In genomic region chr10:2949948-2950354, GRCh38 we compare ENCODE assay signal across 8 cellular contexts.
A peak's percentile ranks its signal among the peaks of the same experiment; 100 is the strongest.
DNase-seq lines count a peak whose midpoint lies in the region; ATAC-seq, FAIRE-seq and TF ChIP-seq lines count a peak whose summit lies in the region.

No MANE protein-coding gene starts in this region.

- no peak for TF ChIP-seq POLR2A in K562 (conservative IDR thresholded peaks at IDR 0.05)

- under 1% methylated on average over 20 of the region's 20 CpGs for WGBS in K562 (ENCODE audit: insufficient coverage, low coverage, missing lambda C conversion rate)

- H3K4me1 ChIP-seq in K562 (replicated peaks in 1 of 2; ENCODE audit: control insufficient read depth in 2 of 2, insufficient read depth in 2 of 2, low read length in 2 of 2) (no peaks in the 10 kb centered on the region), mucosa of descending colon (ENCODE audit: low read depth) (no peaks in the 10 kb centered on the region)

- intact Hi-C loops in K562 (cut with micrococcal nuclease) (no loop called here), mucosa of descending colon (cut with DNase I, micrococcal nuclease) (no loop called here)
- intact Hi-C loops in activated T-helper 2 cell treated with anti-CD3 and anti-CD28 coated beads, Interferon-gamma antibody, Interleukin-2, Interleukin-4, amounts not matched to agents 10 μg/mL and 5 μg/mL and 100 μg/mL, durations not matched to agents 14 hours and 24 hours and 36 hours (cut with micrococcal nuclease): loop anchor here (5.0 to 10.0 kb wide), 2 partner anchors 145 to 158 kb away; no protein-coding TSS in a partner anchor

- H3K27ac Mint-ChIP-seq in activated T-helper 2 cell treated with anti-CD3 and anti-CD28 coated beads, Interferon-gamma antibody, Interleukin-2, Interleukin-4, amounts not matched to agents 10 μg/mL and 5 μg/mL and 100 μg/mL, durations not matched to agents 14 hours and 24 hours and 36 hours: no peak overlapping the region

- H3K27ac ChIP-seq in K562 (ENCODE audit: extremely low read depth, low read depth, low read length): no peak overlapping the region

- in situ Hi-C loops in K562 (cut with MboI): no loop called here

- H3K4me3 Mint-ChIP-seq in activated T-helper 2 cell treated with anti-CD3 and anti-CD28 coated beads, Interferon-gamma antibody, Interleukin-2, Interleukin-4, amounts not matched to agents 10 μg/mL and 5 μg/mL and 100 μg/mL, durations not matched to agents 14 hours and 24 hours and 36 hours (ENCODE audit: low read depth): no peak overlapping the region

- H3K4me3 ChIP-seq in K562 (no peak overlapping the region), mucosa of descending colon (no peak overlapping the region)

- BruUV-seq in K562 (replicated peaks; lab: Mats Ljungman, UMichigan): no TSS peak

- H3K4me1 Mint-ChIP-seq in activated T-helper 2 cell treated with anti-CD3 and anti-CD28 coated beads, Interferon-gamma antibody, Interleukin-2, Interleukin-4, amounts not matched to agents 10 μg/mL and 5 μg/mL and 100 μg/mL, durations not matched to agents 14 hours and 24 hours and 36 hours (ENCODE audit: low read depth): peaks cover 37% of the 10 kb centered on the region

- POLR2A ChIA-PET in K562 (lab: Yijun Ruan, JAX): no interaction called here

- H3K9me3 Mint-ChIP-seq in activated T-helper 2 cell treated with anti-CD3 and anti-CD28 coated beads, Interferon-gamma antibody, Interleukin-2, Interleukin-4, amounts not matched to agents 10 μg/mL and 5 μg/mL and 100 μg/mL, durations not matched to agents 14 hours and 24 hours and 36 hours: no peaks in the 10 kb centered on the region

- ATAC-seq in GM19455 (IDR thresholded peaks at IDR 0.05; ENCODE audit: unreplicated experiment) (peak; percentile 35), HG03558 (IDR thresholded peaks at IDR 0.05; ENCODE audit: extremely low read depth, unreplicated experiment) (peak; percentile 53), K562 (no peak), mucosa of descending colon (no peak)

- H3K9me3 ChIP-seq in K562 (replicated peaks; ENCODE audit: control insufficient read depth, insufficient read depth, low read depth, low read length): no peaks in the 10 kb centered on the region
- no peaks in the 10 kb centered on the region for H3K9me3 ChIP-seq in mucosa of descending colon

- H3K36me3 Mint-ChIP-seq in activated T-helper 2 cell treated with anti-CD3 and anti-CD28 coated beads, Interferon-gamma antibody, Interleukin-2, Interleukin-4, amounts not matched to agents 10 μg/mL and 5 μg/mL and 100 μg/mL, durations not matched to agents 14 hours and 24 hours and 36 hours (ENCODE audit: low read depth): no peaks in the 10 kb centered on the region

- no peak overlapping the region for H3K9ac ChIP-seq in K562 (ENCODE audit: insufficient read depth in 1 of 2, low read depth in 2 of 2, low read length in 2 of 2)

- TF ChIP-seq EP300 in K562 (IDR thresholded peaks at IDR 0.05; ENCODE audit: low read length): no peak

- H3K4me2 ChIP-seq in K562 (ENCODE audit: insufficient read depth, low read length): no peak overlapping the region

- H3K79me2 ChIP-seq in K562 (ENCODE audit: control insufficient read depth, insufficient read depth, low read length): no peaks in the 10 kb centered on the region

- peaks cover 18% of the 10 kb centered on the region for H3K27me3 Mint-ChIP-seq in activated T-helper 2 cell treated with anti-CD3 and anti-CD28 coated beads, Interferon-gamma antibody, Interleukin-2, Interleukin-4, amounts not matched to agents 10 μg/mL and 5 μg/mL and 100 μg/mL, durations not matched to agents 14 hours and 24 hours and 36 hours (ENCODE audit: low read depth)

- no peaks in the 10 kb centered on the region for H3K9me1 ChIP-seq in K562 (ENCODE audit: control insufficient read depth, insufficient read depth, low read length)

- no peak overlapping the region for H2AFZ ChIP-seq in K562 (ENCODE audit: low read depth, low read length)

- no peak for FAIRE-seq in K562 (lab: Jason Lieb, UNC)

- TF ChIP-seq RAD21 in K562 (CRISPR knock-in tag; conservative IDR thresholded peaks at IDR 0.05 in 1 of 2, IDR thresholded peaks at IDR 0.05 in 1 of 2): no peak

- DNase-seq in AG08395 (ENCODE audit: low spot score) (peak; percentile 34), K562 (ENCODE audit: extremely low read depth in 1 of 4, low spot score in 3 of 4) (no peak), mucosa of descending colon (no peak), DMS 273 (lab: John Stamatoyannopoulos, UW; ENCODE audit: unreplicated experiment) (no peak), HuH-7 (ENCODE audit: low spot score) (no peak)
- DNase-seq in activated T-helper 2 cell treated with anti-CD3 and anti-CD28 coated beads, Interferon-gamma antibody, Interleukin-2, Interleukin-4, amounts not matched to agents 10 μg/mL and 5 μg/mL and 100 μg/mL, durations not matched to agents 14 hours and 24 hours and 36 hours (ENCODE audit: low spot score): no peak

- CTCF ChIA-PET in K562 (lab: Yijun Ruan, JAX; ENCODE audit: low intra/inter-chr PET ratio): no interaction called here

- no peaks in the 10 kb centered on the region; the same call in 1 of the 2 replicates for H4K20me1 ChIP-seq in K562 (replicated peaks; ENCODE audit: control insufficient read depth, insufficient read depth, low read length)

- no peak for TF ChIP-seq CTCF in K562 (IDR thresholded peaks at IDR 0.05 in 2 of 3, conservative IDR thresholded peaks at IDR 0.05 in 1 of 3; ENCODE audit: insufficient read depth in 2 of 3, low read depth in 1 of 3, low read length in 3 of 3)
- no peak for TF ChIP-seq CTCF in mucosa of descending colon (IDR thresholded peaks at IDR 0.05)

- H3K27me3 ChIP-seq in K562 (ENCODE audit: control insufficient read depth in 2 of 2, insufficient read depth in 2 of 2, low read length in 2 of 2): peaks cover 3 to 24% of the 10 kb centered on the region in 2 experiments; a peak in 3 of 5 replicates

- H3K36me3 ChIP-seq in K562 (ENCODE audit: control insufficient read depth, insufficient read depth, low read length) (no peaks in the 10 kb centered on the region), mucosa of descending colon (ENCODE audit: low read depth) (no peaks in the 10 kb centered on the region)

TF ChIP-seq in K562, 482 proteins besides CTCF, POLR2A, EP300 and RAD21:
- TF ChIP-seq ATF3 (IDR thresholded peaks at IDR 0.05) (peak; percentile 31; the same call in 1 of the 2 replicates), ATF3 (CRISPR knock-in tag; conservative IDR thresholded peaks at IDR 0.05) (no peak), NCOR1 (IDR thresholded peaks at IDR 0.05) (no peak), KDM1A (IDR thresholded peaks at IDR 0.05) (peak; percentile 74 to 78; a peak in 3 of 4 replicates)
TF ChIP-seq in K562: peak in this region for 2.

Comparison
In these comparisons a context has a peak if more than half of its experiments do, and no peak if none do; other contexts are left out.
1. ATAC-seq: peak in GM19455 (single experiment) and HG03558 (single experiment); none in K562 (single experiment) and mucosa of descending colon (single experiment).